ENCODE assay signal across 27 cellular contexts in genomic region chrY:12483394-12483793, GRCh38.
"Had no signal": no experiment of that assay in that cellular context is flagged by ENCODE, and none has a peak within 500 bp of the region (broad histone marks: within the 10 kb centered on the region; RNA-seq: fewer than 3 reads in every experiment).

No MANE protein-coding gene starts in this region.

- DNase-seq: colonic mucosa; effector CD8-positive, alpha-beta T cell; endodermal cell; erythroblast; esophagus squamous epithelium; gastrocnemius medialis; head of caudate nucleus; kidney; right lobe of liver; small intestine; stimulated activated CD4-positive, alpha-beta T cell treated with anti-CD3 and anti-CD28 coated beads, Interleukin-15, amount 100 ng/mL, for 24 hours; stimulated activated CD4-positive, alpha-beta T cell treated with anti-CD3 and anti-CD28 coated beads, Interleukin-2, amount 100 ng/mL, for 48 hours; stimulated activated naive B cell treated with anti-CD40 and anti-IgM and Interleukin-4, amounts not matched to agents 10 μg/mL and 1 μg/mL and 100 μg/mL, for 72 hours; transverse colon; upper lobe of right lung; uterus had no signal

- H3K27ac Mint-ChIP-seq: dendritic cell treated with granulocyte-macrophage colony-stimulating factor and Interleukin-4, amounts not matched to agents 40 ng/mL and 50 ng/mL, for 4 days; endodermal cell; memory B cell; natural killer cell treated with Interleukin-12 subunit alpha and Interleukin-12 subunit beta and Interleukin-15 and Interleukin-18, amount 100 ng/mL, for 72 hours; progenitor cell of endocrine pancreas; stimulated activated naive B cell treated with anti-CD40 and anti-IgM and Interleukin-4, amounts not matched to agents 10 μg/mL and 1 μg/mL and 100 μg/mL, for 72 hours; stimulated activated naive CD8-positive, alpha-beta T cell treated with anti-CD3 and anti-CD28 coated beads, Interleukin-15, Interleukin-2, amounts not matched to agents 100 ng/mL and 50 ng/mL, for 24 hours had no signal

- ATAC-seq: gastrocnemius medialis; left lobe of liver; natural killer cell treated with Interleukin-12 subunit alpha and Interleukin-12 subunit beta and Interleukin-15 and Interleukin-18, amount 100 ng/mL, for 72 hours; right lobe of liver; stimulated activated naive B cell treated with anti-CD40 and anti-IgM and Interleukin-4, amounts not matched to agents 10 μg/mL and 1 μg/mL and 100 μg/mL, for 72 hours; upper lobe of right lung had no signal

- FAIRE-seq: kidney, small intestine had no signal

- H3K27me3 Mint-ChIP-seq: dendritic cell treated with granulocyte-macrophage colony-stimulating factor and Interleukin-4, amounts not matched to agents 40 ng/mL and 50 ng/mL, for 4 days; natural killer cell treated with Interleukin-12 subunit alpha and Interleukin-12 subunit beta and Interleukin-15 and Interleukin-18, amount 100 ng/mL, for 72 hours; progenitor cell of endocrine pancreas; stimulated activated naive B cell treated with anti-CD40 and anti-IgM and Interleukin-4, amounts not matched to agents 10 μg/mL and 1 μg/mL and 100 μg/mL, for 72 hours; stimulated activated naive CD8-positive, alpha-beta T cell treated with anti-CD3 and anti-CD28 coated beads, Interleukin-15, Interleukin-2, amounts not matched to agents 100 ng/mL and 50 ng/mL, for 24 hours had no signal

- H3K36me3 ChIP-seq: colonic mucosa, esophagus squamous epithelium, gastrocnemius medialis, neutrophil, right lobe of liver, suprapubic skin, transverse colon, upper lobe of right lung, uterus had no signal

- H3K4me1 Mint-ChIP-seq: endodermal cell; memory B cell; neural crest cell; stimulated activated naive B cell treated with anti-CD40 and anti-IgM and Interleukin-4, amounts not matched to agents 10 μg/mL and 1 μg/mL and 100 μg/mL, for 72 hours had no signal

- H3K4me1 ChIP-seq: colonic mucosa, esophagus squamous epithelium, gastrocnemius medialis, parathyroid adenoma, right lobe of liver, suprapubic skin, transverse colon, upper lobe of right lung, uterus had no signal

- H3K4me3 ChIP-seq: colonic mucosa, esophagus squamous epithelium, gastrocnemius medialis, lung, right lobe of liver, suprapubic skin, transverse colon, upper lobe of right lung, uterus had no signal

- H3K27me3 ChIP-seq: colonic mucosa, esophagus squamous epithelium, gastrocnemius medialis, neutrophil, right lobe of liver, suprapubic skin, transverse colon, upper lobe of right lung, uterus had no signal

- H3K4me3 Mint-ChIP-seq: dendritic cell treated with granulocyte-macrophage colony-stimulating factor and Interleukin-4, amounts not matched to agents 40 ng/mL and 50 ng/mL, for 4 days; endodermal cell; memory B cell; natural killer cell treated with Interleukin-12 subunit alpha and Interleukin-12 subunit beta and Interleukin-15 and Interleukin-18, amount 100 ng/mL, for 72 hours; neural crest cell; stimulated activated naive B cell treated with anti-CD40 and anti-IgM and Interleukin-4, amounts not matched to agents 10 μg/mL and 1 μg/mL and 100 μg/mL, for 72 hours; stimulated activated naive CD8-positive, alpha-beta T cell treated with anti-CD3 and anti-CD28 coated beads, Interleukin-15, Interleukin-2, amounts not matched to agents 100 ng/mL and 50 ng/mL, for 24 hours had no signal

- H3K9me3 Mint-ChIP-seq: dendritic cell treated with granulocyte-macrophage colony-stimulating factor and Interleukin-4, amounts not matched to agents 40 ng/mL and 50 ng/mL, for 4 days; endodermal cell; memory B cell; natural killer cell treated with Interleukin-12 subunit alpha and Interleukin-12 subunit beta and Interleukin-15 and Interleukin-18, amount 100 ng/mL, for 72 hours; neural crest cell; stimulated activated naive CD8-positive, alpha-beta T cell treated with anti-CD3 and anti-CD28 coated beads, Interleukin-15, Interleukin-2, amounts not matched to agents 100 ng/mL and 50 ng/mL, for 24 hours had no signal

- H3K27ac ChIP-seq: colonic mucosa, esophagus squamous epithelium, gastrocnemius medialis, neutrophil, parathyroid adenoma, right lobe of liver, suprapubic skin, transverse colon, upper lobe of right lung, uterus had no signal

- H3K36me3 Mint-ChIP-seq: memory B cell; natural killer cell treated with Interleukin-12 subunit alpha and Interleukin-12 subunit beta and Interleukin-15 and Interleukin-18, amount 100 ng/mL, for 72 hours; stimulated activated naive B cell treated with anti-CD40 and anti-IgM and Interleukin-4, amounts not matched to agents 10 μg/mL and 1 μg/mL and 100 μg/mL, for 72 hours had no signal
